In genomic region chr12:110693731-110694130, GRCh38 we compare ENCODE assay signal across 13 cellular contexts. TPM values are rescaled to one million over a fixed set of nuclear protein-coding genes. Genes with fewer than 3 reads are reported as not detected.
DNase-seq lines count a peak whose midpoint lies in the region; ATAC-seq and TF ChIP-seq lines count a peak whose summit lies in the region.
"Had no signal": no experiment of that assay in that cellular context is flagged by ENCODE, and none has a peak within 500 bp of the region (broad histone marks: within the 10 kb centered on the region; RNA-seq: fewer than 3 reads in every experiment).

No MANE protein-coding gene starts in this region.

- no peak overlapping the region for H2AFZ ChIP-seq in neuronal stem cell (ENCODE audit: low read length)
- H2AFZ ChIP-seq: GM23248 had no signal

- no peak overlapping the region for H3K9ac ChIP-seq in neuronal stem cell (ENCODE audit: low read depth, low read length, poor library complexity)
- H3K9ac ChIP-seq: GM23248 had no signal

- no peaks in the 10 kb centered on the region for H3K9me3 Mint-ChIP-seq in stimulated activated naive B cell treated with anti-CD40 and anti-IgM and Interleukin-4, amounts not matched to agents 10 μg/mL and 1 μg/mL and 100 μg/mL, for 72 hours

- H3K4me2 ChIP-seq in neuronal stem cell (ENCODE audit: insufficient read depth, low read length, poor library complexity, severe bottlenecking): no peak overlapping the region

- no peak overlapping the region for H4K8ac ChIP-seq in neuronal stem cell (ENCODE audit: low read depth, low read length)

- peak overlapping the region in 1 of 2 donors; percentile 26 for H3K4me3 Mint-ChIP-seq in stimulated activated naive B cell treated with anti-CD40 and anti-IgM and Interleukin-4, amounts not matched to agents 10 μg/mL and 1 μg/mL and 100 μg/mL, for 72 hours
- H3K4me3 Mint-ChIP-seq: activated CD4-positive, alpha-beta T cell treated with anti-CD3 and anti-CD28 coated beads for 36 hours; brain had no signal

- no CpG with 5 or more reads among the region's 7 CpGs for WGBS in neuronal stem cell (ENCODE audit: extremely low coverage in 2 of 2, insufficient read length in 2 of 2, insufficient replicate concordance in 1 of 2), 2 donors

- no peak overlapping the region for H3K4ac ChIP-seq in neuronal stem cell (ENCODE audit: low read length)

- no peak for TF ChIP-seq CTCF in right atrium auricular region (IDR thresholded peaks at IDR 0.05)

- no peak overlapping the region for H3K23ac ChIP-seq in neuronal stem cell (ENCODE audit: low read depth, low read length, poor library complexity)

- DNase-seq in Kasumi-1 (lab: John Stamatoyannopoulos, UW) (peak; percentile 67 to 72), SKM-1 treated with dmso at 0.1 percent for 144 hours (lab: John Stamatoyannopoulos, UW; ENCODE audit: unreplicated experiment) (peak; percentile 63), right atrium auricular region (ENCODE audit: low spot score) (no peak), neuronal stem cell (ENCODE audit: low spot score) (no peak)
- DNase-seq in stimulated activated naive B cell treated with anti-CD40 and anti-IgM and Interleukin-4, amounts not matched to agents 10 μg/mL and 1 μg/mL and 100 μg/mL, for 72 hours: no peak
- DNase-seq: activated CD4-positive, alpha-beta T cell treated with anti-CD3 and anti-CD28 coated beads for 36 hours; GM23248; mammary epithelial cell; MG63; SJCRH30 had no signal

- no peak overlapping the region for H3K14ac ChIP-seq in neuronal stem cell (ENCODE audit: low read length)

- H3K36me3 ChIP-seq in right atrium auricular region (no peaks in the 10 kb centered on the region), neuronal stem cell (replicated peaks in 1 of 2; ENCODE audit: control insufficient read depth in 2 of 2, insufficient read depth in 2 of 2, low read length in 2 of 2) (no peaks in the 10 kb centered on the region)
- H3K36me3 ChIP-seq: MG63, SJCRH30 had no signal

- no peak overlapping the region for H3K4me3 ChIP-seq in right atrium auricular region
- H3K4me3 ChIP-seq in neuronal stem cell (ENCODE audit: low read length in 2 of 2): no peak overlapping the region
- H3K4me3 ChIP-seq: GM23248, MG63, SJCRH30 had no signal

- no peak overlapping the region for H2AK5ac ChIP-seq in neuronal stem cell (ENCODE audit: low read depth, low read length)

- no peak overlapping the region for H2BK12ac ChIP-seq in neuronal stem cell (ENCODE audit: low read length)

- H3K18ac ChIP-seq in neuronal stem cell (ENCODE audit: low read length): no peak overlapping the region

- peaks cover 59 to 82% of the 10 kb centered on the region in 2 donors for H3K4me1 Mint-ChIP-seq in stimulated activated naive B cell treated with anti-CD40 and anti-IgM and Interleukin-4, amounts not matched to agents 10 μg/mL and 1 μg/mL and 100 μg/mL, for 72 hours

- peaks cover 11 to 19% of the 10 kb centered on the region in 2 donors for H3K36me3 Mint-ChIP-seq in stimulated activated naive B cell treated with anti-CD40 and anti-IgM and Interleukin-4, amounts not matched to agents 10 μg/mL and 1 μg/mL and 100 μg/mL, for 72 hours
- H3K36me3 Mint-ChIP-seq: brain had no signal

- H2BK5ac ChIP-seq in neuronal stem cell (ENCODE audit: low read length): no peak overlapping the region

- H3K27me3 Mint-ChIP-seq in stimulated activated naive B cell treated with anti-CD40 and anti-IgM and Interleukin-4, amounts not matched to agents 10 μg/mL and 1 μg/mL and 100 μg/mL, for 72 hours: no peaks in the 10 kb centered on the region
- H3K27me3 Mint-ChIP-seq: activated CD4-positive, alpha-beta T cell treated with anti-CD3 and anti-CD28 coated beads for 36 hours had no signal

- peak overlapping the region; percentile 81 to 88 for H3K27ac ChIP-seq in right atrium auricular region
- H3K27ac ChIP-seq in neuronal stem cell (replicated peaks; ENCODE audit: low read length): no peak overlapping the region
- H3K27ac ChIP-seq: GM23248, SJCRH30 had no signal

- ATAC-seq in stimulated activated naive B cell treated with anti-CD40 and anti-IgM and Interleukin-4, amounts not matched to agents 10 μg/mL and 1 μg/mL and 100 μg/mL, for 72 hours (replicated peaks): no peak
- ATAC-seq in GM19397 (IDR thresholded peaks at IDR 0.05; ENCODE audit: unreplicated experiment) (no peak), HG02571 (IDR thresholded peaks at IDR 0.05; ENCODE audit: unreplicated experiment) (no peak)
- ATAC-seq: activated CD4-positive, alpha-beta T cell treated with anti-CD3 and anti-CD28 coated beads for 36 hours had no signal

- H3K27ac Mint-ChIP-seq in stimulated activated naive B cell treated with anti-CD40 and anti-IgM and Interleukin-4, amounts not matched to agents 10 μg/mL and 1 μg/mL and 100 μg/mL, for 72 hours: peak overlapping the region; percentile 63
- H3K27ac Mint-ChIP-seq: activated CD4-positive, alpha-beta T cell treated with anti-CD3 and anti-CD28 coated beads for 36 hours; brain had no signal

- H2BK15ac ChIP-seq in neuronal stem cell (ENCODE audit: low read length): no peak overlapping the region

- H3K9me3 ChIP-seq in right atrium auricular region: no peaks in the 10 kb centered on the region
- no peaks in the 10 kb centered on the region for H3K9me3 ChIP-seq in neuronal stem cell (replicated peaks in 1 of 2; ENCODE audit: control insufficient read depth in 2 of 2, insufficient read depth in 1 of 2, low read depth in 1 of 2, low read length in 2 of 2)
- H3K9me3 ChIP-seq: MG63, SJCRH30 had no signal

- H2BK120ac ChIP-seq in neuronal stem cell (ENCODE audit: low read depth, low read length): no peak overlapping the region

- H3K4me1 ChIP-seq in right atrium auricular region (peaks cover 0 to 40% of the 10 kb centered on the region in 2 donors), neuronal stem cell (ENCODE audit: control insufficient read depth in 2 of 2, insufficient read depth in 1 of 2, low read depth in 1 of 2, low read length in 2 of 2) (peaks cover 0 to 9% of the 10 kb centered on the region in 2 donors)
- H3K4me1 ChIP-seq: SJCRH30 had no signal

- H4K91ac ChIP-seq in neuronal stem cell (ENCODE audit: low read depth, low read length, poor library complexity): no peak overlapping the region

- no peaks in the 10 kb centered on the region for H3K79me1 ChIP-seq in neuronal stem cell (ENCODE audit: low read depth, low read length)

- H3K27me3 ChIP-seq in right atrium auricular region: no peaks in the 10 kb centered on the region
- H3K27me3 ChIP-seq in neuronal stem cell (ENCODE audit: control insufficient read depth in 3 of 3, insufficient read depth in 3 of 3, low read depth in 1 of 3, low read length in 3 of 3): peaks cover 0 to 28% (median under 1%) of the 10 kb centered on the region in 3 experiments
- H3K27me3 ChIP-seq: SJCRH30 had no signal

RNA-seq across cellular contexts. Expression of gene HVCN1, which starts 4.8 kb away (rescaled TPM):
- total RNA-seq in right atrium auricular region: 10 to 100 TPM; 21.7 to 24.1 TPM
- polyA plus RNA-seq in neuronal stem cell (2013, experiment 1 of 2): 11.0 TPM
- polyA plus RNA-seq in neuronal stem cell (2013, experiment 2 of 2): 11.1 TPM
- polyA plus RNA-seq: mammary epithelial cell had no signal

RNA-seq across cellular contexts. Expression of gene PPP1CC, which starts 49.0 kb away (rescaled TPM):
- total RNA-seq in right atrium auricular region: 100 to 1,000 TPM in 1 of 2 donors, 10 to 100 TPM in 1; 99.5 to 199 TPM
- 313 TPM for polyA plus RNA-seq in neuronal stem cell (2013, experiment 1 of 2)
- 313 TPM for polyA plus RNA-seq in neuronal stem cell (2013, experiment 2 of 2)

Comparison
In these comparisons a context has a peak if more than half of its experiments do, and no peak if none do; other contexts are left out.
1. DNase-seq: peak in Kasumi-1 (2 of 2) and SKM-1 treated with dmso at 0.1 percent for 144 hours (single experiment); none in right atrium auricular region (single experiment), stimulated activated naive B cell treated with anti-CD40 and anti-IgM and Interleukin-4, amounts not matched to agents 10 μg/mL and 1 μg/mL and 100 μg/mL, for 72 hours (single experiment) and neuronal stem cell (single experiment).